Comparison of ENCODE assay signal across 1 cellular context in the genomic region with DNA sequence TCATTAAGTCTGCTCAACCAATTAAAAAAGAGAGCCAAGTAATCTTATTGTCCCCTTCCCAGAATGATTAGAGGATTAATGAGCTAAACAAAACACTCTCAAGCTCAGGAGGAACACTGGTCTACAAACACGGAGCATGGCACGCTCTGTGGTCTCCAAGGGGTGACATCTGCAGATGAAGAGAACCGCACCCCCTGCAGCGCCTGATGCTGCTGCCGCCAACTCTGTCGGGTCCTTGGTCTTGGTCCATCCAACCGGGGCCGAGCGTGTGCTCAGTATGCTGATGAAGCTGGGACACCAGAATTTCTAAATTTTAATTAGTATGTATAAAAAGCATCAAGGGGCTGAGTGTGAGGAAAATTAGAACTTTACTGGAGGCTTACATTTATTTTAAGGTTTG.
TF ChIP-seq lines count a peak whose summit lies in the region.

No MANE protein-coding gene starts in this region.

TF ChIP-seq in GM23338, 12 proteins besides CTCF, POLR2A, EP300 and RAD21 (continued from another document):
- TF ChIP-seq, protein P1, sequence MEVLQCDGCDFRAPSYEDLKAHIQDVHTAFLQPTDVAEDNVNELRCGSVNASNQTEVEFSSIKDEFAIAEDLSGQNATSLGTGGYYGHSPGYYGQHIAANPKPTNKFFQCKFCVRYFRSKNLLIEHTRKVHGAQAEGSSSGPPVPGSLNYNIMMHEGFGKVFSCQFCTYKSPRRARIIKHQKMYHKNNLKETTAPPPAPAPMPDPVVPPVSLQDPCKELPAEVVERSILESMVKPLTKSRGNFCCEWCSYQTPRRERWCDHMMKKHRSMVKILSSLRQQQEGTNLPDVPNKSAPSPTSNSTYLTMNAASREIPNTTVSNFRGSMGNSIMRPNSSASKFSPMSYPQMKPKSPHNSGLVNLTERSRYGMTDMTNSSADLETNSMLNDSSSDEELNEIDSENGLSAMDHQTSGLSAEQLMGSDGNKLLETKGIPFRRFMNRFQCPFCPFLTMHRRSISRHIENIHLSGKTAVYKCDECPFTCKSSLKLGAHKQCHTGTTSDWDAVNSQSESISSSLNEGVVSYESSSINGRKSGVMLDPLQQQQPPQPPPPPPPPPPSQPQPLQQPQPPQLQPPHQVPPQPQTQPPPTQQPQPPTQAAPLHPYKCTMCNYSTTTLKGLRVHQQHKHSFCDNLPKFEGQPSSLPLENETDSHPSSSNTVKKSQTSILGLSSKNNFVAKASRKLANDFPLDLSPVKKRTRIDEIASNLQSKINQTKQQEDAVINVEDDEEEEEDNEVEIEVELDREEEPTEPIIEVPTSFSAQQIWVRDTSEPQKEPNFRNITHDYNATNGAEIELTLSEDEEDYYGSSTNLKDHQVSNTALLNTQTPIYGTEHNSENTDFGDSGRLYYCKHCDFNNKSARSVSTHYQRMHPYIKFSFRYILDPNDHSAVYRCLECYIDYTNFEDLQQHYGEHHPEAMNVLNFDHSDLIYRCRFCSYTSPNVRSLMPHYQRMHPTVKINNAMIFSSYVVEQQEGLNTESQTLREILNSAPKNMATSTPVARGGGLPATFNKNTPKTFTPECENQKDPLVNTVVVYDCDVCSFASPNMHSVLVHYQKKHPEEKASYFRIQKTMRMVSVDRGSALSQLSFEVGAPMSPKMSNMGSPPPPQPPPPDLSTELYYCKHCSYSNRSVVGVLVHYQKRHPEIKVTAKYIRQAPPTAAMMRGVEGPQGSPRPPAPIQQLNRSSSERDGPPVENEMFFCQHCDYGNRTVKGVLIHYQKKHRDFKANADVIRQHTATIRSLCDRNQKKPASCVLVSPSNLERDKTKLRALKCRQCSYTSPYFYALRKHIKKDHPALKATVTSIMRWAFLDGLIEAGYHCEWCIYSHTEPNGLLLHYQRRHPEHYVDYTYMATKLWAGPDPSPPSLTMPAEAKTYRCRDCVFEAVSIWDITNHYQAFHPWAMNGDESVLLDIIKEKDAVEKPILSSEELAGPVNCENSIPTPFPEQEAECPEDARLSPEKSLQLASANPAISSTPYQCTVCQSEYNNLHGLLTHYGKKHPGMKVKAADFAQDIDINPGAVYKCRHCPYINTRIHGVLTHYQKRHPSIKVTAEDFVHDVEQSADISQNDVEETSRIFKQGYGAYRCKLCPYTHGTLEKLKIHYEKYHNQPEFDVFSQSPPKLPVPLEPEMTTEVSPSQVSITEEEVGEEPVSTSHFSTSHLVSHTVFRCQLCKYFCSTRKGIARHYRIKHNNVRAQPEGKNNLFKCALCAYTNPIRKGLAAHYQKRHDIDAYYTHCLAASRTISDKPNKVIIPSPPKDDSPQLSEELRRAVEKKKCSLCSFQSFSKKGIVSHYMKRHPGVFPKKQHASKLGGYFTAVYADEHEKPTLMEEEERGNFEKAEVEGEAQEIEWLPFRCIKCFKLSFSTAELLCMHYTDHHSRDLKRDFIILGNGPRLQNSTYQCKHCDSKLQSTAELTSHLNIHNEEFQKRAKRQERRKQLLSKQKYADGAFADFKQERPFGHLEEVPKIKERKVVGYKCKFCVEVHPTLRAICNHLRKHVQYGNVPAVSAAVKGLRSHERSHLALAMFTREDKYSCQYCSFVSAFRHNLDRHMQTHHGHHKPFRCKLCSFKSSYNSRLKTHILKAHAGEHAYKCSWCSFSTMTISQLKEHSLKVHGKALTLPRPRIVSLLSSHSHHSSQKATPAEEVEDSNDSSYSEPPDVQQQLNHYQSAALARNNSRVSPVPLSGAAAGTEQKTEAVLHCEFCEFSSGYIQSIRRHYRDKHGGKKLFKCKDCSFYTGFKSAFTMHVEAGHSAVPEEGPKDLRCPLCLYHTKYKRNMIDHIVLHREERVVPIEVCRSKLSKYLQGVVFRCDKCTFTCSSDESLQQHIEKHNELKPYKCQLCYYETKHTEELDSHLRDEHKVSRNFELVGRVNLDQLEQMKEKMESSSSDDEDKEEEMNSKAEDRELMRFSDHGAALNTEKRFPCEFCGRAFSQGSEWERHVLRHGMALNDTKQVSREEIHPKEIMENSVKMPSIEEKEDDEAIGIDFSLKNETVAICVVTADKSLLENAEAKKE (CRISPR knock-in tag; IDR thresholded peaks at IDR 0.05) = no peak
- TF ChIP-seq NANOG (IDR thresholded peaks at IDR 0.05; ENCODE audit: borderline replicate concordance) = no peak
- no peak for TF ChIP-seq JUNB (IDR thresholded peaks at IDR 0.05; ENCODE audit: unreplicated experiment)
- TF ChIP-seq, protein P2, sequence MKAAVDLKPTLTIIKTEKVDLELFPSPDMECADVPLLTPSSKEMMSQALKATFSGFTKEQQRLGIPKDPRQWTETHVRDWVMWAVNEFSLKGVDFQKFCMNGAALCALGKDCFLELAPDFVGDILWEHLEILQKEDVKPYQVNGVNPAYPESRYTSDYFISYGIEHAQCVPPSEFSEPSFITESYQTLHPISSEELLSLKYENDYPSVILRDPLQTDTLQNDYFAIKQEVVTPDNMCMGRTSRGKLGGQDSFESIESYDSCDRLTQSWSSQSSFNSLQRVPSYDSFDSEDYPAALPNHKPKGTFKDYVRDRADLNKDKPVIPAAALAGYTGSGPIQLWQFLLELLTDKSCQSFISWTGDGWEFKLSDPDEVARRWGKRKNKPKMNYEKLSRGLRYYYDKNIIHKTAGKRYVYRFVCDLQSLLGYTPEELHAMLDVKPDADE (IDR thresholded peaks at IDR 0.05) = no peak
- TF ChIP-seq STAT1 (IDR thresholded peaks at IDR 0.05; ENCODE audit: unreplicated experiment) = no peak
- no peak for TF ChIP-seq CREB1 (CRISPR knock-in tag; IDR thresholded peaks at IDR 0.05; ENCODE audit: low read depth)
- TF ChIP-seq ZNF114 (CRISPR knock-in tag; IDR thresholded peaks at IDR 0.05) = no peak
- TF ChIP-seq, protein P3, sequence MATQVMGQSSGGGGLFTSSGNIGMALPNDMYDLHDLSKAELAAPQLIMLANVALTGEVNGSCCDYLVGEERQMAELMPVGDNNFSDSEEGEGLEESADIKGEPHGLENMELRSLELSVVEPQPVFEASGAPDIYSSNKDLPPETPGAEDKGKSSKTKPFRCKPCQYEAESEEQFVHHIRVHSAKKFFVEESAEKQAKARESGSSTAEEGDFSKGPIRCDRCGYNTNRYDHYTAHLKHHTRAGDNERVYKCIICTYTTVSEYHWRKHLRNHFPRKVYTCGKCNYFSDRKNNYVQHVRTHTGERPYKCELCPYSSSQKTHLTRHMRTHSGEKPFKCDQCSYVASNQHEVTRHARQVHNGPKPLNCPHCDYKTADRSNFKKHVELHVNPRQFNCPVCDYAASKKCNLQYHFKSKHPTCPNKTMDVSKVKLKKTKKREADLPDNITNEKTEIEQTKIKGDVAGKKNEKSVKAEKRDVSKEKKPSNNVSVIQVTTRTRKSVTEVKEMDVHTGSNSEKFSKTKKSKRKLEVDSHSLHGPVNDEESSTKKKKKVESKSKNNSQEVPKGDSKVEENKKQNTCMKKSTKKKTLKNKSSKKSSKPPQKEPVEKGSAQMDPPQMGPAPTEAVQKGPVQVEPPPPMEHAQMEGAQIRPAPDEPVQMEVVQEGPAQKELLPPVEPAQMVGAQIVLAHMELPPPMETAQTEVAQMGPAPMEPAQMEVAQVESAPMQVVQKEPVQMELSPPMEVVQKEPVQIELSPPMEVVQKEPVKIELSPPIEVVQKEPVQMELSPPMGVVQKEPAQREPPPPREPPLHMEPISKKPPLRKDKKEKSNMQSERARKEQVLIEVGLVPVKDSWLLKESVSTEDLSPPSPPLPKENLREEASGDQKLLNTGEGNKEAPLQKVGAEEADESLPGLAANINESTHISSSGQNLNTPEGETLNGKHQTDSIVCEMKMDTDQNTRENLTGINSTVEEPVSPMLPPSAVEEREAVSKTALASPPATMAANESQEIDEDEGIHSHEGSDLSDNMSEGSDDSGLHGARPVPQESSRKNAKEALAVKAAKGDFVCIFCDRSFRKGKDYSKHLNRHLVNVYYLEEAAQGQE (IDR thresholded peaks at IDR 0.05; ENCODE audit: unreplicated experiment) = no peak
